Comparison of ENCODE assay signal across 17 cellular contexts in genomic region chr12:21985155-21985554, GRCh38. TPM values are rescaled to one million over a fixed set of nuclear protein-coding genes. Genes with fewer than 3 reads are reported as not detected.
"Had no signal": no experiment of that assay in that cellular context is flagged by ENCODE, and none has a peak within 500 bp of the region (broad histone marks: within the 10 kb centered on the region; RNA-seq: fewer than 3 reads in every experiment).

No MANE protein-coding gene starts in this region.

- H3K27ac ChIP-seq: PC-9, VCaP had no signal

- H2AFZ ChIP-seq: PC-9 had no signal

- DNase-seq: activated CD4-positive, alpha-beta memory T cell treated with anti-CD3 and anti-CD28 coated beads for 36 hours; activated CD4-positive, alpha-beta T cell treated with anti-CD3 and anti-CD28 coated beads, Interleukin-2, amount 10 ng/mL, durations not matched to agents 7 days and 5 days; activated CD4-positive, CD25-positive, alpha-beta regulatory T cell; activated CD8-positive, alpha-beta memory T cell treated with anti-CD3 and anti-CD28 coated beads for 24 hours; activated effector memory CD4-positive, alpha-beta T cell treated with anti-CD3 and anti-CD28 coated beads, Interleukin-2, amount 50 U/mL, for 16 hours; activated naive CD4-positive, alpha-beta T cell treated with Interleukin-2 at 50 U/mL for 16 hours; activated T-cell treated with anti-CD3 and anti-CD28 coated beads, Interleukin-2, amount 50 U/mL, for 4 hours; caudate nucleus; KBM-7; NCI-H1092; NCI-H1417 treated with DMSO at 0.1 percent for 48 hours; NCI-H1694 treated with DMSO at 0.1 percent for 48 hours; NCI-H2029 treated with DMSO at 0.1 percent for 48 hours; PC-9; SIG-M5; T-cell had no signal

- H3K4me2 ChIP-seq: PC-9 had no signal

- ATAC-seq: T-cell had no signal

- H3K4me3 ChIP-seq: PC-9 had no signal

RNA-seq across cellular contexts. Expression of gene ABCC9, which starts 43.9 kb away (rescaled TPM):
- total RNA-seq: activated CD4-positive, alpha-beta memory T cell treated with anti-CD3 and anti-CD28 coated beads for 36 hours; activated CD4-positive, alpha-beta T cell treated with anti-CD3 and anti-CD28 coated beads, Interleukin-2, amount 10 ng/mL, durations not matched to agents 7 days and 5 days had no signal
